In the genomic region with DNA sequence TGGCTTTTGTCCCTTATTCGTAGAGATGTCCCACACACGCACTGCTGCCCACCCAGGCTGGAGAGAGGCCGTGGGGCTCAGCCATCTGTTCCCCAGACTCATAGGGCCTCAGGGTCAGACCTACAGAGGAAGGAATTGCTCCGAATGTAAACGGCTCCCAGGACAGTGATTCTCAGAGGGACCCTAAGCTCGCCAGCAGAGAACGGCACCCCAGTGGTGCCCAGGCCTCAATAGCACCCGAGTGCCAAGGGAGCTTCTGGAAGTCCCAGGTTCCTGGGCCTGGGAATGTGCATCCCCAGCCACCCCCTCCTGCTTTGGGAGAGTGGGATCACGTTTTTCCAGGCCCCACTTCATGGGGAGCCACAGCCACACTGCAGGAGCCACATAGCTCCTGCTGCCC, we compare ENCODE assay signal across 20 cellular contexts. TPM values are rescaled to one million over a fixed set of nuclear protein-coding genes. Genes with fewer than 3 reads are reported as not detected.
DNase-seq lines count a peak whose midpoint lies in the region; TF ChIP-seq lines count a peak whose summit lies in the region.
"Had no signal": no experiment of that assay in that cellular context is flagged by ENCODE, and none has a peak within 500 bp of the region (broad histone marks: within the 10 kb centered on the region; RNA-seq: fewer than 3 reads in every experiment).

No MANE protein-coding gene starts in this region.

- no peak overlapping the region for H3K4me2 ChIP-seq in osteoblast (ENCODE audit: insufficient read depth, low read length)
- H3K4me2 ChIP-seq: A549; BLaER1 treated with 17β-estradiol and CSF1 and Interleukin-3, amounts not matched to agents 10 nM and 100 nM had no signal

- H3K9me3 ChIP-seq in osteoblast (ENCODE audit: low read depth, low read length) (no peaks in the 10 kb centered on the region), spleen (peaks cover 0 to 12% (median 0%) of the 10 kb centered on the region in 8 donors), prostate gland (no peaks in the 10 kb centered on the region)
- H3K9me3 ChIP-seq: A549, Caco-2 had no signal

- no peak for TF ChIP-seq CTCF in osteoblast (IDR thresholded peaks at IDR 0.05; ENCODE audit: extremely low read depth, low read depth, low read length)
- TF ChIP-seq CTCF in spleen (IDR thresholded peaks at IDR 0.05 in 8 of 11, conservative IDR thresholded peaks at IDR 0.05 in 3 of 11), result no peak
- no peak for TF ChIP-seq CTCF in prostate gland (IDR thresholded peaks at IDR 0.05)

- H3K4me1 Mint-ChIP-seq in activated naive CD8-positive, alpha-beta T cell treated with anti-CD3 and anti-CD28 coated beads for 36 hours, result no peaks in the 10 kb centered on the region
- H3K4me1 Mint-ChIP-seq: B cell had no signal

- TF ChIP-seq POLR2A in spleen (IDR thresholded peaks at IDR 0.05), result no peak
- TF ChIP-seq POLR2A in prostate gland (IDR thresholded peaks at IDR 0.05), result no peak

- peak; percentile 40 for DNase-seq in activated CD8-positive, alpha-beta memory T cell treated with anti-CD3 and anti-CD28 coated beads for 24 hours
- DNase-seq in activated CD8-positive, alpha-beta memory T cell treated with anti-CD3 and anti-CD28 coated beads, Interleukin-2, amount 50 U/mL, for 4 hours, result no peak
- DNase-seq in H7 (peak; percentile 22), osteoblast (ENCODE audit: insufficient read length, low spot score, missing footprints) (peak; percentile 57), spleen (peak; percentile 45), prostate gland (ENCODE audit: low spot score) (no peak)
- DNase-seq in activated naive CD8-positive, alpha-beta T cell treated with anti-CD3 and anti-CD28 coated beads for 36 hours, result no peak
- no peak for DNase-seq in activated effector memory CD4-positive, alpha-beta T cell treated with Interleukin-2 at 50 U/mL for 16 hours
- DNase-seq: AML-193; Caco-2; Calu3; CD4-positive, alpha-beta T cell; CD8-positive, alpha-beta T cell; DMS79 treated with DMSO at 0.1 percent for 48 hours; GF-D8 had no signal

- H4K20me1 ChIP-seq in osteoblast (ENCODE audit: insufficient read depth, low read length), result no peaks in the 10 kb centered on the region
- H4K20me1 ChIP-seq: BLaER1 treated with 17β-estradiol and CSF1 and Interleukin-3, amounts not matched to agents 10 nM and 100 nM had no signal

- no peak overlapping the region for H3K4me3 Mint-ChIP-seq in activated naive CD8-positive, alpha-beta T cell treated with anti-CD3 and anti-CD28 coated beads for 36 hours
- H3K4me3 Mint-ChIP-seq: B cell; CD4-positive, alpha-beta T cell; CD8-positive, alpha-beta T cell had no signal

- H3K4me1 ChIP-seq in osteoblast (ENCODE audit: insufficient read depth, low read length) (no peaks in the 10 kb centered on the region), spleen (no peaks in the 10 kb centered on the region), prostate gland (replicated peaks) (no peaks in the 10 kb centered on the region)
- H3K4me1 ChIP-seq: BLaER1 treated with 17β-estradiol and CSF1 and Interleukin-3, amounts not matched to agents 10 nM and 100 nM; Caco-2 had no signal

- H3K27me3 ChIP-seq in H7 (ENCODE audit: control insufficient read depth, insufficient read depth, low read length) (no peaks in the 10 kb centered on the region), osteoblast (ENCODE audit: insufficient read depth, low read length) (no peaks in the 10 kb centered on the region), spleen (replicated peaks in 1 of 7) (peaks cover 0 to 28% (median 0%) of the 10 kb centered on the region in 7 donors), prostate gland (replicated peaks; ENCODE audit: insufficient read depth) (no peaks in the 10 kb centered on the region)
- H3K27me3 ChIP-seq: BLaER1 treated with 17β-estradiol and CSF1 and Interleukin-3, amounts not matched to agents 10 nM and 100 nM had no signal

- H3K4me3 ChIP-seq in H7 (ENCODE audit: insufficient read depth, low read depth, low read length) (no peak overlapping the region), osteoblast (ENCODE audit: insufficient read depth, low read length) (no peak overlapping the region), spleen (no peak overlapping the region), prostate gland (no peak overlapping the region)
- H3K4me3 ChIP-seq: A549; BLaER1 treated with 17β-estradiol and CSF1 and Interleukin-3, amounts not matched to agents 10 nM and 100 nM had no signal

- H3K36me3 Mint-ChIP-seq in activated naive CD8-positive, alpha-beta T cell treated with anti-CD3 and anti-CD28 coated beads for 36 hours, result no peaks in the 10 kb centered on the region
- H3K36me3 Mint-ChIP-seq: CD8-positive, alpha-beta T cell had no signal

- 77 to 89% (median 78%) methylated on average over 7 to 9 of the region's 9 CpGs for WGBS in spleen, 5 donors
- WGBS in prostate gland, result 83% methylated on average over 9 of the region's 9 CpGs

- H3K9me3 Mint-ChIP-seq in activated naive CD8-positive, alpha-beta T cell treated with anti-CD3 and anti-CD28 coated beads for 36 hours, result no peaks in the 10 kb centered on the region
- H3K9me3 Mint-ChIP-seq: CD4-positive, alpha-beta T cell; CD8-positive, alpha-beta T cell had no signal

- no peaks in the 10 kb centered on the region for H3K79me2 ChIP-seq in osteoblast (ENCODE audit: insufficient read depth, low read length)

- no peaks in the 10 kb centered on the region for H3K27me3 Mint-ChIP-seq in activated naive CD8-positive, alpha-beta T cell treated with anti-CD3 and anti-CD28 coated beads for 36 hours

- H2AFZ ChIP-seq in osteoblast (ENCODE audit: low read length), result no peak overlapping the region

- H3K27ac ChIP-seq in osteoblast (ENCODE audit: low read depth, low read length) (no peak overlapping the region), spleen (no peak overlapping the region), prostate gland (no peak overlapping the region)
- H3K27ac ChIP-seq: 22Rv1; BLaER1 treated with 17β-estradiol and CSF1 and Interleukin-3, amounts not matched to agents 10 nM and 100 nM; C4-2B had no signal

- intact Hi-C loops in spleen (cut with DNase I; ENCODE audit: low total_unique reads), result no loop called here
- intact Hi-C loops in prostate gland (cut with DNase I), result no loop called here

- H3K36me3 ChIP-seq in H7 (replicated peaks; ENCODE audit: control insufficient read depth, insufficient read depth, low read length), result no peaks in the 10 kb centered on the region
- no peaks in the 10 kb centered on the region for H3K36me3 ChIP-seq in osteoblast (ENCODE audit: insufficient read depth, low read length)
- no peaks in the 10 kb centered on the region for H3K36me3 ChIP-seq in spleen
- no peaks in the 10 kb centered on the region for H3K36me3 ChIP-seq in prostate gland
- H3K36me3 ChIP-seq: BLaER1 treated with 17β-estradiol and CSF1 and Interleukin-3, amounts not matched to agents 10 nM and 100 nM had no signal

- H3K27ac Mint-ChIP-seq in activated naive CD8-positive, alpha-beta T cell treated with anti-CD3 and anti-CD28 coated beads for 36 hours, result no peak overlapping the region
- H3K27ac Mint-ChIP-seq: B cell; CD4-positive, alpha-beta T cell; CD8-positive, alpha-beta T cell had no signal

RNA-seq across cellular contexts. Expression of gene CNOT6, which starts 32.9 kb away (rescaled TPM):
- total RNA-seq in H7 (2014; rRNA removed; shearing (Covaris generic)), result 11.2 and 17.4 TPM in 2 replicates
- total RNA-seq in osteoblast (7.1 and 8.3 TPM in 2 replicates), spleen (10 to 100 TPM; 17.9 to 26.5 (median 24.7) TPM), prostate gland (10 to 100 TPM; 18.4 to 20.1 TPM)
- 1 to 10 TPM; 5.5 to 9.0 (median 6.0) TPM for polyA plus RNA-seq in spleen
- total RNA-seq in activated naive CD8-positive, alpha-beta T cell treated with anti-CD3 and anti-CD28 coated beads for 36 hours, result 10 to 100 TPM; 35.4 to 37.5 TPM

Comparison
In these comparisons a context has a peak if more than half of its experiments do, and no peak if none do; other contexts are left out.
1. DNase-seq: peak in activated CD8-positive, alpha-beta memory T cell treated with anti-CD3 and anti-CD28 coated beads for 24 hours (single experiment), H7 (single experiment), osteoblast (single experiment) and spleen (single experiment); none in activated CD8-positive, alpha-beta memory T cell treated with anti-CD3 and anti-CD28 coated beads, Interleukin-2, amount 50 U/mL, for 4 hours (single experiment), prostate gland (single experiment), activated naive CD8-positive, alpha-beta T cell treated with anti-CD3 and anti-CD28 coated beads for 36 hours (single experiment) and activated effector memory CD4-positive, alpha-beta T cell treated with Interleukin-2 at 50 U/mL for 16 hours (single experiment).